In the genomic region with DNA sequence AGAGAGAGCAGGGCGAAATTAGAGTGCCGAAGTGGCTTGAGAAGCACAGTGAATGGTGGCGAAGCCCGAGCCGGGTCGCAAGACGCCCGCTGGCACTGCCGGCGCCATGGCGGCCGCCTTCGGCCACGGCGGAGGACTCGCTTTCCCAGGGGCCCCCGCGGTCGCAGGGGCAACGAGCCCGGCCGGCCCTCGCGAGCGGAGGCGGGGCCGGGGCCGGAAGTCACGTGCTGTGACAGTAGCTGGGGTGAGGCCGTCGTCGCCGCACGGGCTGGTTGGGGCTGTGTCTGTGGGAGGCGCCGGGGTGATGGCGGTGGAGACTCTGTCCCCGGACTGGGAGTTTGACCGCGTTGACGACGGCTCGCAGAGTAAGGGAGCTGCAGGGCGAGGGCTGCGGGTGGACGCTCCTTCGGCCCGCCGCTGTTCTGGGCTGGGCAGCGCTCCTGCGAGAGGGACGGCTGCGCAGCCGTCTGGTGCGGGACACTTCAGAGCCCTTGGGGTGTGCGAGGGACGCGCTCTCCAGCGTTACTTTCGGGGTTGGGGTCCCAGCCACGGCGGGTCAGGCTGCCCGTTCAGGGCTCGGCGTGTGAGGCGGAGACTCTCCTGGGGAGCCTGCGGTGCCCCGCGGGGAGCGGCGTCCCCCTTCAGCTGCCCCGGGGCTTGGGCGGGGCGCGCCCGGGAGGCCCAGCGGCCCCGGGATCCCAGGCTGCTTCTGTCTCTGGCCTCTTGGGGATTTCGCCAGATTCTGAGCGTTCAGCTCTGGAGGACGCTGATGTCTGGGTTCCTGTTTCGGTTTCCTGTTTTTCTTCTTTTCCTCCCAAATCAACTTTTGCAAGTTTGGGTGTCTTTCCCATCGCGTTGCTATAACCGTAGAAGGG, we compare ENCODE assay signal across 8 cellular contexts. TPM values are rescaled to one million over a fixed set of nuclear protein-coding genes. Genes with fewer than 3 reads are reported as not detected.
DNase-seq lines count a peak whose midpoint lies in the region; ATAC-seq and TF ChIP-seq lines count a peak whose summit lies in the region.

A gene with protein sequence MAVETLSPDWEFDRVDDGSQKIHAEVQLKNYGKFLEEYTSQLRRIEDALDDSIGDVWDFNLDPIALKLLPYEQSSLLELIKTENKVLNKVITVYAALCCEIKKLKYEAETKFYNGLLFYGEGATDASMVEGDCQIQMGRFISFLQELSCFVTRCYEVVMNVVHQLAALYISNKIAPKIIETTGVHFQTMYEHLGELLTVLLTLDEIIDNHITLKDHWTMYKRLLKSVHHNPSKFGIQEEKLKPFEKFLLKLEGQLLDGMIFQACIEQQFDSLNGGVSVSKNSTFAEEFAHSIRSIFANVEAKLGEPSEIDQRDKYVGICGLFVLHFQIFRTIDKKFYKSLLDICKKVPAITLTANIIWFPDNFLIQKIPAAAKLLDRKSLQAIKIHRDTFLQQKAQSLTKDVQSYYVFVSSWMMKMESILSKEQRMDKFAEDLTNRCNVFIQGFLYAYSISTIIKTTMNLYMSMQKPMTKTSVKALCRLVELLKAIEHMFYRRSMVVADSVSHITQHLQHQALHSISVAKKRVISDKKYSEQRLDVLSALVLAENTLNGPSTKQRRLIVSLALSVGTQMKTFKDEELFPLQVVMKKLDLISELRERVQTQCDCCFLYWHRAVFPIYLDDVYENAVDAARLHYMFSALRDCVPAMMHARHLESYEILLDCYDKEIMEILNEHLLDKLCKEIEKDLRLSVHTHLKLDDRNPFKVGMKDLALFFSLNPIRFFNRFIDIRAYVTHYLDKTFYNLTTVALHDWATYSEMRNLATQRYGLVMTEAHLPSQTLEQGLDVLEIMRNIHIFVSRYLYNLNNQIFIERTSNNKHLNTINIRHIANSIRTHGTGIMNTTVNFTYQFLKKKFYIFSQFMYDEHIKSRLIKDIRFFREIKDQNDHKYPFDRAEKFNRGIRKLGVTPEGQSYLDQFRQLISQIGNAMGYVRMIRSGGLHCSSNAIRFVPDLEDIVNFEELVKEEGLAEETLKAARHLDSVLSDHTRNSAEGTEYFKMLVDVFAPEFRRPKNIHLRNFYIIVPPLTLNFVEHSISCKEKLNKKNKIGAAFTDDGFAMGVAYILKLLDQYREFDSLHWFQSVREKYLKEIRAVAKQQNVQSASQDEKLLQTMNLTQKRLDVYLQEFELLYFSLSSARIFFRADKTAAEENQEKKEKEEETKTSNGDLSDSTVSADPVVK (plus strand): TSS at position 235 of the 875 bp plus-strand sequence. CDS start 70 bp downstream, at position 305.

- H3K4me1 Mint-ChIP-seq in activated T-cell treated with anti-CD3 and anti-CD28 coated beads, Interleukin-2, amount 50 U/mL, for 4 hours (ENCODE audit: low read depth), result peaks cover 28% of the 10 kb centered on the region

- intact Hi-C loops in Panc1 (cut with micrococcal nuclease; ENCODE audit: unreplicated experiment), result no loop called here

- H3K36me3 Mint-ChIP-seq in activated T-cell treated with anti-CD3 and anti-CD28 coated beads, Interleukin-2, amount 50 U/mL, for 4 hours (ENCODE audit: insufficient read depth), result peaks cover 6% of the 10 kb centered on the region

- 0% methylated on average over 70 to 85 of the region's 85 CpGs for WGBS in esophagus, 2 donors

- no peak within 1 kb of the TSS for H3K4me3 ChIP-seq in KMS-11 (IDR thresholded peaks at IDR 0.05; ENCODE audit: insufficient read depth, low read depth, low read length)
- peak within 1 kb of the TSS; percentile 78 to 92 for H3K4me3 ChIP-seq in Panc1 (ENCODE audit: low read depth in 2 of 2, low read length in 2 of 2)
- H3K4me3 ChIP-seq in esophagus (ENCODE audit: low read depth in 1 of 2, low read length in 2 of 2), result peak within 1 kb of the TSS; percentile 77 to 98
- peak within 1 kb of the TSS; percentile 92 to 98 for H3K4me3 ChIP-seq in muscle layer of colon (ENCODE audit: low read depth in 1 of 2, low read length in 2 of 2)

- peaks cover 12% of the 10 kb centered on the region for H3K4me1 ChIP-seq in KMS-11 (ENCODE audit: low read depth, poor library complexity, severe bottlenecking)
- H3K4me1 ChIP-seq in Panc1 (ENCODE audit: control insufficient read depth, insufficient read depth, low read length), result peaks cover 6% of the 10 kb centered on the region; the same call in 1 of the 2 replicates
- peaks cover 0 to 3% of the 10 kb centered on the region in 2 donors for H3K4me1 ChIP-seq in esophagus (ENCODE audit: control insufficient read depth in 2 of 2, insufficient read depth in 2 of 2, low read length in 1 of 2)
- peaks cover 22% of the 10 kb centered on the region for H3K4me1 ChIP-seq in muscle layer of colon (ENCODE audit: insufficient read depth, low read length)

- peak within 1 kb of the TSS; percentile 66 for H3K27ac ChIP-seq in KMS-11
- H3K27ac ChIP-seq in Panc1 (ENCODE audit: low read length), result peak within 1 kb of the TSS; percentile 93
- peak within 1 kb of the TSS; percentile 96 to 99 for H3K27ac ChIP-seq in esophagus (ENCODE audit: low read depth in 2 of 2, low read length in 1 of 2)
- peak within 1 kb of the TSS; percentile 97 for H3K27ac ChIP-seq in muscle layer of colon (ENCODE audit: low read depth, low read length)

- no peaks in the 10 kb centered on the region for H3K36me3 ChIP-seq in KMS-11 (ENCODE audit: insufficient read depth)
- H3K36me3 ChIP-seq in Panc1 (ENCODE audit: control insufficient read depth, insufficient read depth, low read length), result peaks cover 13% of the 10 kb centered on the region
- H3K36me3 ChIP-seq in esophagus (ENCODE audit: control insufficient read depth in 2 of 2, insufficient read depth in 2 of 2, low read length in 1 of 2), result no peaks in the 10 kb centered on the region
- no peaks in the 10 kb centered on the region for H3K36me3 ChIP-seq in muscle layer of colon (ENCODE audit: insufficient read depth, low read length)

- no peaks in the 10 kb centered on the region for H4K20me1 ChIP-seq in KMS-11 (ENCODE audit: insufficient read depth)

- DNase-seq in DMS79 (lab: John Stamatoyannopoulos, UW) (peak; percentile 79), Panc1 (ENCODE audit: low read depth, low spot score) (no peak)
- DNase-seq in activated T-cell treated with anti-CD3 and anti-CD28 coated beads, Interleukin-2, amount 50 U/mL, for 4 hours, result peak; percentile 87
- DNase-seq in stimulated activated CD8-positive, alpha-beta memory T cell treated with anti-CD3 and anti-CD28 coated beads, Interleukin-7, amount 100 ng/mL, for 24 hours (ENCODE audit: low read depth), result peak; percentile 88

- POLR2A ChIA-PET in Panc1 (lab: Charles Lee), result interaction anchor here (0.7 kb wide), 1 partner anchor 154 kb away, joined by 3 read pairs; no protein-coding TSS in a partner anchor

- no TSS peak for BruUV-seq in Panc1 (replicated peaks; lab: Mats Ljungman, UMichigan)

- H3K4me2 ChIP-seq in KMS-11, result peak within 1 kb of the TSS; percentile 80

- H3K9ac ChIP-seq in KMS-11 (peak within 1 kb of the TSS; percentile 64; the same call in 1 of the 2 replicates), muscle layer of colon (ENCODE audit: low read length) (peak within 1 kb of the TSS; percentile 87)

- ATAC-seq in GM21737 (IDR thresholded peaks at IDR 0.05; ENCODE audit: unreplicated experiment) (peak; percentile 89), Panc1 (peak; percentile 98)
- ATAC-seq in activated T-cell treated with anti-CD3 and anti-CD28 coated beads, Interleukin-2, amount 50 U/mL, for 4 hours, result peak; percentile 98

- CTCF ChIA-PET in Panc1 (lab: Charles Lee), result no interaction called here

- H3K79me2 ChIP-seq in KMS-11 (ENCODE audit: insufficient read depth, low read depth), result peaks cover 36% of the 10 kb centered on the region

- peak within 1 kb of the TSS; percentile 86 for H2AFZ ChIP-seq in KMS-11 (ENCODE audit: low read depth)

- no peaks in the 10 kb centered on the region for H3K27me3 ChIP-seq in KMS-11 (ENCODE audit: insufficient read depth, low read depth)
- no peaks in the 10 kb centered on the region for H3K27me3 ChIP-seq in Panc1 (ENCODE audit: control insufficient read depth, insufficient read depth, low read length)
- no peaks in the 10 kb centered on the region for H3K27me3 ChIP-seq in esophagus (ENCODE audit: control insufficient read depth in 1 of 2, insufficient read depth in 2 of 2, low read length in 2 of 2)
- no peaks in the 10 kb centered on the region for H3K27me3 ChIP-seq in muscle layer of colon (ENCODE audit: control insufficient read depth in 1 of 2, insufficient read depth in 2 of 2, low read length in 2 of 2)

- H3K9me3 ChIP-seq in Panc1 (ENCODE audit: control insufficient read depth, insufficient read depth, low read depth, low read length), result no peaks in the 10 kb centered on the region
- no peaks in the 10 kb centered on the region for H3K9me3 ChIP-seq in esophagus (ENCODE audit: control insufficient read depth in 2 of 2, insufficient read depth in 1 of 2, low read depth in 1 of 2, low read length in 1 of 2)
- no peaks in the 10 kb centered on the region for H3K9me3 ChIP-seq in muscle layer of colon (ENCODE audit: low read length)

- in situ Hi-C loops in Panc1 (cut with HindIII; ENCODE audit: low pct_unique_long_range_greater_than_20kb, low sequenced_read_pairs), result no loop called here

- H3K9me3 Mint-ChIP-seq in activated T-cell treated with anti-CD3 and anti-CD28 coated beads, Interleukin-2, amount 50 U/mL, for 4 hours, result no peaks in the 10 kb centered on the region

- H3K27me3 Mint-ChIP-seq in activated T-cell treated with anti-CD3 and anti-CD28 coated beads, Interleukin-2, amount 50 U/mL, for 4 hours (ENCODE audit: low read depth), result peaks cover 18% of the 10 kb centered on the region

- TF ChIP-seq CTCF in KMS-11 (conservative IDR thresholded peaks at IDR 0.05; ENCODE audit: low read depth, low read length) (no peak), Panc1 (IDR thresholded peaks at IDR 0.05) (no peak)

- peak within 1 kb of the TSS; percentile 94 for H3K4me3 Mint-ChIP-seq in activated T-cell treated with anti-CD3 and anti-CD28 coated beads, Interleukin-2, amount 50 U/mL, for 4 hours

RNA-seq across cellular contexts. Expression of the gene that starts here (rescaled TPM):
- total RNA-seq in Panc1 (2021; ENCODE audit: unreplicated experiment), result 44.7 TPM
- polyA plus RNA-seq in Panc1 (2012; ENCODE audit: insufficient read length), result 16.0 TPM
- total RNA-seq in activated T-cell treated with anti-CD3 and anti-CD28 coated beads, Interleukin-2, amount 50 U/mL, for 4 hours, result 10 to 100 TPM; 21.2 to 25.7 (median 22.7) TPM
- polyA plus RNA-seq in esophagus, result 10 to 100 TPM in 1 of 2 donors, 1 to 10 TPM in 1; 8.6 to 11.6 TPM
